ENCODE assay signal across 8 cellular contexts in the genomic region with DNA sequence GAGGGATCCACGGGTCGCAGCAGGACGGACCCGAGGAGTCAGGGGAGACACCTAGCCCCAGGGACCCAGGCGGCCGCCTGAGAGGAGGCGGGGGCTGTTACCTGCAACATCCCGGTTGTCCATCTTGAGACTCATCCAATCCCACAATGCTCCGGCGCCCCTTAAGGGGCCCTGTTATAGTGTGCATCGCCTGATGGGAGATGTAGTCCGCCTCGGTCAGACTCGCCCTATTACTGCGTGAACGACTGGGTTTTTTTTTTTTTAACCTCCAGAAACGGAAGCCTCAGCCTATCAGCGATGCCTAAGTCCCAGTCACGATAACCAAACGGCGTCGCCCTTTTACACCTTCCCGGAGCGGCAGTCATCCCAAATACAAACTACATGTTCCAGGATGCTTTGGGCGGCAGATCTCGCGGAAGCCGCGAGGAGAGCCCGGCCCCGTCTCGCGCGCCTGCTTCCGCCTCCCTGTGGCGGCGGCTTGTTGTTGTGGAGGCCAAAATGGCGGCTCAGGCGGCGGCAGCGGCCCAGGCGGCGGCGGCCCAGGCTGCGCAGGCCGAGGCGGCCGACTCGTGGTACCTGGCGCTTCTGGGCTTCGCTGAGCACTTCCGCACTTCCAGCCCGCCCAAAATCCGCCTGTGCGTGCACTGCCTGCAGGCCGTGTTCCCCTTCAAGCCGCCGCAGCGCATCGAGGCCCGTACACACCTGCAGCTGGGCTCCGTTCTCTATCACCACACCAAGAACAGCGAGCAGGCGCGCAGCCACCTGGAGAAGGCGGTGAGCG. TPM values are rescaled to one million over a fixed set of nuclear protein-coding genes. Genes with fewer than 3 reads are reported as not detected.
A peak's percentile ranks its signal among the peaks of the same experiment; 100 is the strongest.
DNase-seq lines count a peak whose midpoint lies in the region; ATAC-seq, FAIRE-seq and TF ChIP-seq lines count a peak whose summit lies in the region.

Gene MAU2 (plus strand): TSS at position 468 of the 781 bp plus-strand sequence. CDS start 31 bp downstream, at position 499.
Gene SUGP1 (minus strand): TSS at position 148 of the 781 bp plus-strand sequence. CDS start 13 bp downstream, at position 135.

- ATAC-seq in GM18861 (IDR thresholded peaks at IDR 0.05; ENCODE audit: unreplicated experiment) (peak; percentile 84), HG03097 (IDR thresholded peaks at IDR 0.05; ENCODE audit: low FRiP score, unreplicated experiment) (peak; percentile 85)

- H3K4me3 ChIP-seq in breast epithelium (peak within 1 kb of the TSS; percentile 98 to 100 (median 100)), small intestine (ENCODE audit: low read depth in 1 of 2, low read length in 2 of 2) (peak within 1 kb of the TSS; percentile 80 to 97)

- no peak for TF ChIP-seq CTCF in VCaP (conservative IDR thresholded peaks at IDR 0.05)
- TF ChIP-seq CTCF in breast epithelium (IDR thresholded peaks at IDR 0.05) = peak in 2 of 3 donors; percentile 31 to 47

- no peak for FAIRE-seq in small intestine (lab: Jason Lieb, UNC)

- intact Hi-C loops in breast epithelium (cut with DNase I; ENCODE audit: low total_unique reads) = no loop called here

- H3K27ac ChIP-seq in VCaP = peak within 1 kb of the TSS; percentile 90
- peak within 1 kb of the TSS; percentile 93 to 95 for H3K27ac ChIP-seq in breast epithelium
- H3K27ac ChIP-seq in small intestine (ENCODE audit: low read depth in 1 of 2, low read length in 1 of 2) = peak within 1 kb of the TSS; percentile 81 to 97

- H3K4me1 ChIP-seq in breast epithelium = peaks cover 3 to 10% of the 10 kb centered on the region in 2 donors
- peaks cover 3 to 4% of the 10 kb centered on the region in 2 donors for H3K4me1 ChIP-seq in small intestine (ENCODE audit: control insufficient read depth in 2 of 2, insufficient read depth in 1 of 2, low read depth in 1 of 2, low read length in 1 of 2)

- H3K9me3 ChIP-seq in breast epithelium (no peaks in the 10 kb centered on the region), small intestine (ENCODE audit: control insufficient read depth, low read depth) (no peaks in the 10 kb centered on the region)

- no peaks in the 10 kb centered on the region for H3K27me3 ChIP-seq in breast epithelium
- no peaks in the 10 kb centered on the region for H3K27me3 ChIP-seq in small intestine (ENCODE audit: control insufficient read depth in 2 of 2, insufficient read depth in 2 of 2, low read length in 2 of 2)

- DNase-seq in ACHN (peak; percentile 85), NCI-H2171 (lab: John Stamatoyannopoulos, UW) (peak; percentile 99), breast epithelium (ENCODE audit: low spot score in 2 of 2) (peak; percentile 86 to 87), iPS-NIHi11 (ENCODE audit: low spot score) (peak; percentile 96), small intestine (peak; percentile 94)

- WGBS in small intestine, 3 donors = 0% methylated on average over 67 of the region's 67 CpGs

- H3K36me3 ChIP-seq in breast epithelium (no peaks in the 10 kb centered on the region), small intestine (ENCODE audit: control insufficient read depth in 2 of 2, insufficient read depth in 2 of 2, low read length in 2 of 2) (peaks cover under 1 to 2% of the 10 kb centered on the region in 2 donors)

- no peak for TF ChIP-seq POLR2A in breast epithelium (IDR thresholded peaks at IDR 0.05)

- in situ Hi-C loops in ACHN (cut with HindIII; ENCODE audit: low pct_ligation_motif_present, low pct_unique_long_range_greater_than_20kb, low sequenced_read_pairs) = no loop called here

RNA-seq across cellular contexts. Expression of gene MAU2, which starts in this region (rescaled TPM):
- total RNA-seq in breast epithelium = 10 to 100 TPM; 33.4 to 59.4 (median 53.1) TPM
- polyA plus RNA-seq in small intestine = 10 to 100 TPM; 11.6 to 22.0 (median 15.2) TPM

RNA-seq across cellular contexts. Expression of gene SUGP1, which starts in this region (rescaled TPM):
- total RNA-seq in breast epithelium = 10 to 100 TPM; 23.8 to 31.6 (median 29.8) TPM
- polyA plus RNA-seq in small intestine = 10 to 100 TPM; 32.9 to 66.4 (median 43.0) TPM

Comparison
In these comparisons a context has a peak if more than half of its experiments do, and no peak if none do; other contexts are left out.
1. Peak in every context shown above with its lines: DNase-seq, ATAC-seq, H3K4me3 ChIP-seq and H3K27ac ChIP-seq.